1 cellular context compared by ENCODE assay signal in the genomic region with DNA sequence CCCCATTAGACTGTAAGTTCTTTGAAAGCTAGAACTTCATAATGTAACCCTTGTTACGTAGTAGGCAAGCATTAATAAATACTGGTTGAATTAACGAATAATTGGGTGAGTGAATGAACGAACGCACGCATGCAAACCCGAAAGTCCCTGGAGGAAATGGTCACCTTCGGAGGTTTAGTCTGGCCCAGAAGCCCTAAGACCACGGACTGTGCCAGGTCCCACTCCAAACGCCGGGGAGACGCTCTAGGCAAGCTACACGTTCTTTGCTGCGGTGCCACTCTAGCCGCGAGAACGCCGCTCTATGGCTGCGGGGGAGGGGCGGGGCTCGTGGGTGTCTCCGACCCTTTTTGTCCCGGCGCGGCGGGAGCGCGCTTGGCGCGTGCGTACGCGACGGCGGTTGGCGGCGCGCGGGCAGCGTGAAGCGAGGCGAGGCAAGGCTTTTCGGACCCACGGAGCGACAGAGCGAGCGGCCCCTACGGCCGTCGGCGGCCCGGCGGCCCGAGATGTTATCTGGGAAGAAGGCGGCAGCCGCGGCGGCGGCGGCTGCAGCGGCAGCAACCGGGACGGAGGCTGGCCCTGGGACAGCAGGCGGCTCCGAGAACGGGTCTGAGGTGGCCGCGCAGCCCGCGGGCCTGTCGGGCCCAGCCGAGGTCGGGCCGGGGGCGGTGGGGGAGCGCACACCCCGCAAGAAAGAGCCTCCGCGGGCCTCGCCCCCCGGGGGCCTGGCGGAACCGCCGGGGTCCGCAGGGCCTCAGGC.
TF ChIP-seq lines count a peak whose summit lies in the region.

A gene (plus strand): TSS at position 375 of the 757 bp plus-strand sequence. CDS start 129 bp downstream, at position 504.

TF ChIP-seq in WTC11, 78 proteins besides CTCF, POLR2A, EP300 and RAD21 (continued from another document and continues in another):
- TF ChIP-seq, protein P1, sequence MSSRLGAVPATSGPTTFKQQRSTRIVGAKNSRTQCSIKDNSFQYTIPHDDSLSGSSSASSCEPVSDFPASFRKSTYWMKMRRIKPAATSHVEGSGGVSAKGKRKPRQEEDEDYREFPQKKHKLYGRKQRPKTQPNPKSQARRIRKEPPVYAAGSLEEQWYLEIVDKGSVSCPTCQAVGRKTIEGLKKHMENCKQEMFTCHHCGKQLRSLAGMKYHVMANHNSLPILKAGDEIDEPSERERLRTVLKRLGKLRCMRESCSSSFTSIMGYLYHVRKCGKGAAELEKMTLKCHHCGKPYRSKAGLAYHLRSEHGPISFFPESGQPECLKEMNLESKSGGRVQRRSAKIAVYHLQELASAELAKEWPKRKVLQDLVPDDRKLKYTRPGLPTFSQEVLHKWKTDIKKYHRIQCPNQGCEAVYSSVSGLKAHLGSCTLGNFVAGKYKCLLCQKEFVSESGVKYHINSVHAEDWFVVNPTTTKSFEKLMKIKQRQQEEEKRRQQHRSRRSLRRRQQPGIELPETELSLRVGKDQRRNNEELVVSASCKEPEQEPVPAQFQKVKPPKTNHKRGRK (CRISPR knock-in tag; IDR thresholded peaks at IDR 0.05; ENCODE audit: borderline replicate concordance) = no peak
- TF ChIP-seq CREB1 (CRISPR knock-in tag; IDR thresholded peaks at IDR 0.05) = peak; percentile 93
- no peak for TF ChIP-seq GRHL2 (CRISPR knock-in tag; IDR thresholded peaks at IDR 0.05; ENCODE audit: insufficient replicate concordance, severe bottlenecking)
- TF ChIP-seq, protein P2, sequence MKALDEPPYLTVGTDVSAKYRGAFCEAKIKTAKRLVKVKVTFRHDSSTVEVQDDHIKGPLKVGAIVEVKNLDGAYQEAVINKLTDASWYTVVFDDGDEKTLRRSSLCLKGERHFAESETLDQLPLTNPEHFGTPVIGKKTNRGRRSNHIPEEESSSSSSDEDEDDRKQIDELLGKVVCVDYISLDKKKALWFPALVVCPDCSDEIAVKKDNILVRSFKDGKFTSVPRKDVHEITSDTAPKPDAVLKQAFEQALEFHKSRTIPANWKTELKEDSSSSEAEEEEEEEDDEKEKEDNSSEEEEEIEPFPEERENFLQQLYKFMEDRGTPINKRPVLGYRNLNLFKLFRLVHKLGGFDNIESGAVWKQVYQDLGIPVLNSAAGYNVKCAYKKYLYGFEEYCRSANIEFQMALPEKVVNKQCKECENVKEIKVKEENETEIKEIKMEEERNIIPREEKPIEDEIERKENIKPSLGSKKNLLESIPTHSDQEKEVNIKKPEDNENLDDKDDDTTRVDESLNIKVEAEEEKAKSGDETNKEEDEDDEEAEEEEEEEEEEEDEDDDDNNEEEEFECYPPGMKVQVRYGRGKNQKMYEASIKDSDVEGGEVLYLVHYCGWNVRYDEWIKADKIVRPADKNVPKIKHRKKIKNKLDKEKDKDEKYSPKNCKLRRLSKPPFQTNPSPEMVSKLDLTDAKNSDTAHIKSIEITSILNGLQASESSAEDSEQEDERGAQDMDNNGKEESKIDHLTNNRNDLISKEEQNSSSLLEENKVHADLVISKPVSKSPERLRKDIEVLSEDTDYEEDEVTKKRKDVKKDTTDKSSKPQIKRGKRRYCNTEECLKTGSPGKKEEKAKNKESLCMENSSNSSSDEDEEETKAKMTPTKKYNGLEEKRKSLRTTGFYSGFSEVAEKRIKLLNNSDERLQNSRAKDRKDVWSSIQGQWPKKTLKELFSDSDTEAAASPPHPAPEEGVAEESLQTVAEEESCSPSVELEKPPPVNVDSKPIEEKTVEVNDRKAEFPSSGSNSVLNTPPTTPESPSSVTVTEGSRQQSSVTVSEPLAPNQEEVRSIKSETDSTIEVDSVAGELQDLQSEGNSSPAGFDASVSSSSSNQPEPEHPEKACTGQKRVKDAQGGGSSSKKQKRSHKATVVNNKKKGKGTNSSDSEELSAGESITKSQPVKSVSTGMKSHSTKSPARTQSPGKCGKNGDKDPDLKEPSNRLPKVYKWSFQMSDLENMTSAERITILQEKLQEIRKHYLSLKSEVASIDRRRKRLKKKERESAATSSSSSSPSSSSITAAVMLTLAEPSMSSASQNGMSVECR (CRISPR knock-in tag; IDR thresholded peaks at IDR 0.05; ENCODE audit: borderline replicate concordance) = peak; percentile 77; the same call in 1 of the 2 replicates
- peak; percentile 57; the same call in 1 of the 2 replicates for TF ChIP-seq ATF1 (CRISPR knock-in tag; IDR thresholded peaks at IDR 0.05)
- no peak for TF ChIP-seq OVOL2 (CRISPR knock-in tag; IDR thresholded peaks at IDR 0.05; ENCODE audit: borderline replicate concordance)
- TF ChIP-seq, protein P3, sequence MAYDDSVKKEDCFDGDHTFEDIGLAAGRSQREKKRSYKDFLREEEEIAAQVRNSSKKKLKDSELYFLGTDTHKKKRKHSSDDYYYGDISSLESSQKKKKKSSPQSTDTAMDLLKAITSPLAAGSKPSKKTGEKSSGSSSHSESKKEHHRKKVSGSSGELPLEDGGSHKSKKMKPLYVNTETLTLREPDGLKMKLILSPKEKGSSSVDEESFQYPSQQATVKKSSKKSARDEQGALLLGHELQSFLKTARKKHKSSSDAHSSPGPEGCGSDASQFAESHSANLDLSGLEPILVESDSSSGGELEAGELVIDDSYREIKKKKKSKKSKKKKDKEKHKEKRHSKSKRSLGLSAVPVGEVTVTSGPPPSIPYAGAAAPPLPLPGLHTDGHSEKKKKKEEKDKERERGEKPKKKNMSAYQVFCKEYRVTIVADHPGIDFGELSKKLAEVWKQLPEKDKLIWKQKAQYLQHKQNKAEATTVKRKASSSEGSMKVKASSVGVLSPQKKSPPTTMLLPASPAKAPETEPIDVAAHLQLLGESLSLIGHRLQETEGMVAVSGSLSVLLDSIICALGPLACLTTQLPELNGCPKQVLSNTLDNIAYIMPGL (CRISPR knock-in tag; IDR thresholded peaks at IDR 0.05) = peak; percentile 99
- TF ChIP-seq, protein P4, sequence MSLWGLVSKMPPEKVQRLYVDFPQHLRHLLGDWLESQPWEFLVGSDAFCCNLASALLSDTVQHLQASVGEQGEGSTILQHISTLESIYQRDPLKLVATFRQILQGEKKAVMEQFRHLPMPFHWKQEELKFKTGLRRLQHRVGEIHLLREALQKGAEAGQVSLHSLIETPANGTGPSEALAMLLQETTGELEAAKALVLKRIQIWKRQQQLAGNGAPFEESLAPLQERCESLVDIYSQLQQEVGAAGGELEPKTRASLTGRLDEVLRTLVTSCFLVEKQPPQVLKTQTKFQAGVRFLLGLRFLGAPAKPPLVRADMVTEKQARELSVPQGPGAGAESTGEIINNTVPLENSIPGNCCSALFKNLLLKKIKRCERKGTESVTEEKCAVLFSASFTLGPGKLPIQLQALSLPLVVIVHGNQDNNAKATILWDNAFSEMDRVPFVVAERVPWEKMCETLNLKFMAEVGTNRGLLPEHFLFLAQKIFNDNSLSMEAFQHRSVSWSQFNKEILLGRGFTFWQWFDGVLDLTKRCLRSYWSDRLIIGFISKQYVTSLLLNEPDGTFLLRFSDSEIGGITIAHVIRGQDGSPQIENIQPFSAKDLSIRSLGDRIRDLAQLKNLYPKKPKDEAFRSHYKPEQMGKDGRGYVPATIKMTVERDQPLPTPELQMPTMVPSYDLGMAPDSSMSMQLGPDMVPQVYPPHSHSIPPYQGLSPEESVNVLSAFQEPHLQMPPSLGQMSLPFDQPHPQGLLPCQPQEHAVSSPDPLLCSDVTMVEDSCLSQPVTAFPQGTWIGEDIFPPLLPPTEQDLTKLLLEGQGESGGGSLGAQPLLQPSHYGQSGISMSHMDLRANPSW (CRISPR knock-in tag; conservative IDR thresholded peaks at IDR 0.05; ENCODE audit: low read depth) = no peak
- TF ChIP-seq, protein P5, sequence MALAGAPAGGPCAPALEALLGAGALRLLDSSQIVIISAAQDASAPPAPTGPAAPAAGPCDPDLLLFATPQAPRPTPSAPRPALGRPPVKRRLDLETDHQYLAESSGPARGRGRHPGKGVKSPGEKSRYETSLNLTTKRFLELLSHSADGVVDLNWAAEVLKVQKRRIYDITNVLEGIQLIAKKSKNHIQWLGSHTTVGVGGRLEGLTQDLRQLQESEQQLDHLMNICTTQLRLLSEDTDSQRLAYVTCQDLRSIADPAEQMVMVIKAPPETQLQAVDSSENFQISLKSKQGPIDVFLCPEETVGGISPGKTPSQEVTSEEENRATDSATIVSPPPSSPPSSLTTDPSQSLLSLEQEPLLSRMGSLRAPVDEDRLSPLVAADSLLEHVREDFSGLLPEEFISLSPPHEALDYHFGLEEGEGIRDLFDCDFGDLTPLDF (CRISPR knock-in tag; IDR thresholded peaks at IDR 0.05) = peak; percentile 91
- TF ChIP-seq JUN (CRISPR knock-in tag; IDR thresholded peaks at IDR 0.05) = no peak; the same call in 1 of the 2 replicates
- TF ChIP-seq, protein P6, sequence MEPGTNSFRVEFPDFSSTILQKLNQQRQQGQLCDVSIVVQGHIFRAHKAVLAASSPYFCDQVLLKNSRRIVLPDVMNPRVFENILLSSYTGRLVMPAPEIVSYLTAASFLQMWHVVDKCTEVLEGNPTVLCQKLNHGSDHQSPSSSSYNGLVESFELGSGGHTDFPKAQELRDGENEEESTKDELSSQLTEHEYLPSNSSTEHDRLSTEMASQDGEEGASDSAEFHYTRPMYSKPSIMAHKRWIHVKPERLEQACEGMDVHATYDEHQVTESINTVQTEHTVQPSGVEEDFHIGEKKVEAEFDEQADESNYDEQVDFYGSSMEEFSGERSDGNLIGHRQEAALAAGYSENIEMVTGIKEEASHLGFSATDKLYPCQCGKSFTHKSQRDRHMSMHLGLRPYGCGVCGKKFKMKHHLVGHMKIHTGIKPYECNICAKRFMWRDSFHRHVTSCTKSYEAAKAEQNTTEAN (CRISPR knock-in tag; IDR thresholded peaks at IDR 0.05) = peak; percentile 89
- peak; percentile 67; the same call in 1 of the 2 replicates for TF ChIP-seq GABPB1 (CRISPR knock-in tag; IDR thresholded peaks at IDR 0.05)
- peak; percentile 93 for TF ChIP-seq ZBTB21 (CRISPR knock-in tag; IDR thresholded peaks at IDR 0.05; ENCODE audit: borderline replicate concordance)
- TF ChIP-seq, protein P7, sequence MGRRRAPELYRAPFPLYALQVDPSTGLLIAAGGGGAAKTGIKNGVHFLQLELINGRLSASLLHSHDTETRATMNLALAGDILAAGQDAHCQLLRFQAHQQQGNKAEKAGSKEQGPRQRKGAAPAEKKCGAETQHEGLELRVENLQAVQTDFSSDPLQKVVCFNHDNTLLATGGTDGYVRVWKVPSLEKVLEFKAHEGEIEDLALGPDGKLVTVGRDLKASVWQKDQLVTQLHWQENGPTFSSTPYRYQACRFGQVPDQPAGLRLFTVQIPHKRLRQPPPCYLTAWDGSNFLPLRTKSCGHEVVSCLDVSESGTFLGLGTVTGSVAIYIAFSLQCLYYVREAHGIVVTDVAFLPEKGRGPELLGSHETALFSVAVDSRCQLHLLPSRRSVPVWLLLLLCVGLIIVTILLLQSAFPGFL (CRISPR knock-in tag; IDR thresholded peaks at IDR 0.05; ENCODE audit: borderline replicate concordance) = no peak; the same call in 1 of the 2 replicates
- TF ChIP-seq FOXK1 (CRISPR knock-in tag; IDR thresholded peaks at IDR 0.05) = peak; percentile 91
- peak; percentile 92 for TF ChIP-seq FOXP1 (CRISPR knock-in tag; IDR thresholded peaks at IDR 0.05; ENCODE audit: borderline replicate concordance)
- TF ChIP-seq, protein P8, sequence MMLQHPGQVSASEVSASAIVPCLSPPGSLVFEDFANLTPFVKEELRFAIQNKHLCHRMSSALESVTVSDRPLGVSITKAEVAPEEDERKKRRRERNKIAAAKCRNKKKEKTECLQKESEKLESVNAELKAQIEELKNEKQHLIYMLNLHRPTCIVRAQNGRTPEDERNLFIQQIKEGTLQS (CRISPR knock-in tag; conservative IDR thresholded peaks at IDR 0.05) = no peak
- TF ChIP-seq, protein P9, sequence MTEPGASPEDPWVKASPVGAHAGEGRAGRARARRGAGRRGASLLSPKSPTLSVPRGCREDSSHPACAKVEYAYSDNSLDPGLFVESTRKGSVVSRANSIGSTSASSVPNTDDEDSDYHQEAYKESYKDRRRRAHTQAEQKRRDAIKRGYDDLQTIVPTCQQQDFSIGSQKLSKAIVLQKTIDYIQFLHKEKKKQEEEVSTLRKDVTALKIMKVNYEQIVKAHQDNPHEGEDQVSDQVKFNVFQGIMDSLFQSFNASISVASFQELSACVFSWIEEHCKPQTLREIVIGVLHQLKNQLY (CRISPR knock-in tag; IDR thresholded peaks at IDR 0.05) = peak; percentile 45; the same call in 1 of the 2 replicates
- TF ChIP-seq PRRX2 (CRISPR knock-in tag; IDR thresholded peaks at IDR 0.05) = no peak
- TF ChIP-seq, protein P10, sequence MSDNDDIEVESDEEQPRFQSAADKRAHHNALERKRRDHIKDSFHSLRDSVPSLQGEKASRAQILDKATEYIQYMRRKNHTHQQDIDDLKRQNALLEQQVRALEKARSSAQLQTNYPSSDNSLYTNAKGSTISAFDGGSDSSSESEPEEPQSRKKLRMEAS (CRISPR knock-in tag; IDR thresholded peaks at IDR 0.05) = peak; percentile 95
- TF ChIP-seq GTF2I (CRISPR knock-in tag; conservative IDR thresholded peaks at IDR 0.05) = no peak
- TF ChIP-seq SP1 (CRISPR knock-in tag; conservative IDR thresholded peaks at IDR 0.05) = peak; percentile 94
- TF ChIP-seq, protein P11, sequence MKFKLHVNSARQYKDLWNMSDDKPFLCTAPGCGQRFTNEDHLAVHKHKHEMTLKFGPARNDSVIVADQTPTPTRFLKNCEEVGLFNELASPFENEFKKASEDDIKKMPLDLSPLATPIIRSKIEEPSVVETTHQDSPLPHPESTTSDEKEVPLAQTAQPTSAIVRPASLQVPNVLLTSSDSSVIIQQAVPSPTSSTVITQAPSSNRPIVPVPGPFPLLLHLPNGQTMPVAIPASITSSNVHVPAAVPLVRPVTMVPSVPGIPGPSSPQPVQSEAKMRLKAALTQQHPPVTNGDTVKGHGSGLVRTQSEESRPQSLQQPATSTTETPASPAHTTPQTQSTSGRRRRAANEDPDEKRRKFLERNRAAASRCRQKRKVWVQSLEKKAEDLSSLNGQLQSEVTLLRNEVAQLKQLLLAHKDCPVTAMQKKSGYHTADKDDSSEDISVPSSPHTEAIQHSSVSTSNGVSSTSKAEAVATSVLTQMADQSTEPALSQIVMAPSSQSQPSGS (CRISPR knock-in tag; IDR thresholded peaks at IDR 0.05; ENCODE audit: borderline replicate concordance, low read depth) = no peak
- TF ChIP-seq, protein P12, sequence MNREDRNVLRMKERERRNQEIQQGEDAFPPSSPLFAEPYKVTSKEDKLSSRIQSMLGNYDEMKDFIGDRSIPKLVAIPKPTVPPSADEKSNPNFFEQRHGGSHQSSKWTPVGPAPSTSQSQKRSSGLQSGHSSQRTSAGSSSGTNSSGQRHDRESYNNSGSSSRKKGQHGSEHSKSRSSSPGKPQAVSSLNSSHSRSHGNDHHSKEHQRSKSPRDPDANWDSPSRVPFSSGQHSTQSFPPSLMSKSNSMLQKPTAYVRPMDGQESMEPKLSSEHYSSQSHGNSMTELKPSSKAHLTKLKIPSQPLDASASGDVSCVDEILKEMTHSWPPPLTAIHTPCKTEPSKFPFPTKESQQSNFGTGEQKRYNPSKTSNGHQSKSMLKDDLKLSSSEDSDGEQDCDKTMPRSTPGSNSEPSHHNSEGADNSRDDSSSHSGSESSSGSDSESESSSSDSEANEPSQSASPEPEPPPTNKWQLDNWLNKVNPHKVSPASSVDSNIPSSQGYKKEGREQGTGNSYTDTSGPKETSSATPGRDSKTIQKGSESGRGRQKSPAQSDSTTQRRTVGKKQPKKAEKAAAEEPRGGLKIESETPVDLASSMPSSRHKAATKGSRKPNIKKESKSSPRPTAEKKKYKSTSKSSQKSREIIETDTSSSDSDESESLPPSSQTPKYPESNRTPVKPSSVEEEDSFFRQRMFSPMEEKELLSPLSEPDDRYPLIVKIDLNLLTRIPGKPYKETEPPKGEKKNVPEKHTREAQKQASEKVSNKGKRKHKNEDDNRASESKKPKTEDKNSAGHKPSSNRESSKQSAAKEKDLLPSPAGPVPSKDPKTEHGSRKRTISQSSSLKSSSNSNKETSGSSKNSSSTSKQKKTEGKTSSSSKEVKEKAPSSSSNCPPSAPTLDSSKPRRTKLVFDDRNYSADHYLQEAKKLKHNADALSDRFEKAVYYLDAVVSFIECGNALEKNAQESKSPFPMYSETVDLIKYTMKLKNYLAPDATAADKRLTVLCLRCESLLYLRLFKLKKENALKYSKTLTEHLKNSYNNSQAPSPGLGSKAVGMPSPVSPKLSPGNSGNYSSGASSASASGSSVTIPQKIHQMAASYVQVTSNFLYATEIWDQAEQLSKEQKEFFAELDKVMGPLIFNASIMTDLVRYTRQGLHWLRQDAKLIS (CRISPR knock-in tag; IDR thresholded peaks at IDR 0.05; ENCODE audit: borderline replicate concordance) = peak; percentile 93; the same call in 1 of the 2 replicates
- no peak for TF ChIP-seq ZNF416 (CRISPR knock-in tag; IDR thresholded peaks at IDR 0.05)
